Comparison of ENCODE assay signal across 8 cellular contexts in the genomic region with DNA sequence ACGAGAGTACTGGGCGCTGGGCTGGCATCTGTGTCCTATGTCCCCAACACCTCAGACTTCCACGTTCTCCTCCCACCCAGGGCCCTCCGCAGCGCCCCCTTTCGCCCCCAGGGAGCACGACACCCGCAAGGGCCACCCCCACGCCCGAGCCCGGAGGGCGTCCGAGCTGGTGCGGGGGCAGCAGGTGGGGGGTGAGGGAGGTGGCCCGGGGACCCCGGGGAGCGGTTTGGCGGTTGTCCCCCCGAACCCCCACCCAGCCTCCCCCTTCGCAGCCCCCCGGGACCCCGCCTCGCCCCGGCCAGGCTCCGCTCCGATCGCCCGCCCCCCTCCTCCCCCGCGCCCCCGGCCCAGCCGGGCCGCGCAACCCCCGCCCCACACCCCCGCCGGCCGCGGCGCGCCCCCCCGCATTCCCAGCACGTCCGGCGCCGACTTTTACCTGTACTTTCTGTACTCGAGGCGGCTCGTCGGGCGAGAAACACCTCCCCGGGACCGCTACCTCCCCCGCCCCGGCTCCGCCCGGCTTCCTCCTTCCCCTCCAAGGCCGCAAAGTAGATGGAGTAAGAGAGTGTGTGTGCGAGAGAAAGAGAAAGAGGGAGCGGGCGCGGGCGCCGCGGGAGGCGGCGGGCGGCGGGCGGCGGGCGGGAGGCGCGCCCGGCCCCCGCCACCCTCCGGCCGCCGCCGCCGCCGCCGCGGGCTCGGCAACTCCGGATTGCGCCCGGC. TPM values are rescaled to one million over a fixed set of nuclear protein-coding genes. Genes with fewer than 3 reads are reported as not detected.
DNase-seq lines count a peak whose midpoint lies in the region; ATAC-seq, FAIRE-seq and TF ChIP-seq lines count a peak whose summit lies in the region.

No MANE protein-coding gene starts in this region.

- H3K4me1 ChIP-seq in astrocyte (ENCODE audit: insufficient read depth, low read length) (peaks cover 10% of the 10 kb centered on the region), iPS-20b (ENCODE audit: insufficient read depth, low read length) (no peaks in the 10 kb centered on the region), PC-9 (replicated peaks; ENCODE audit: insufficient read depth) (no peaks in the 10 kb centered on the region)

- H3K27ac Mint-ChIP-seq in astrocyte (ENCODE audit: unreplicated experiment), result no peak overlapping the region

- POLR2A ChIA-PET in HEK293T (lab: Yijun Ruan, JAX) (no interaction called here), PC-9 (lab: Charles Lee; ENCODE audit: unreplicated experiment) (no interaction called here)

- H2AFZ ChIP-seq in SU-DHL-6 (ENCODE audit: low read depth, low read length, severe bottlenecking) (no peak overlapping the region), astrocyte (ENCODE audit: low read depth, low read length) (peak overlapping the region; percentile 13), PC-9 (no peak overlapping the region)

- no peak overlapping the region for H3K9ac ChIP-seq in SU-DHL-6 (ENCODE audit: low read length)
- H3K9ac ChIP-seq in astrocyte (ENCODE audit: low read length), result peak overlapping the region; percentile 40
- no peak overlapping the region for H3K9ac ChIP-seq in iPS-20b (ENCODE audit: low read depth, low read length)

- no TSS peak for BruUV-seq in PC-9 (replicated peaks; lab: Mats Ljungman, UMichigan)

- no peaks in the 10 kb centered on the region for H3K9me3 Mint-ChIP-seq in astrocyte (ENCODE audit: unreplicated experiment)

- no peaks in the 10 kb centered on the region for H3K36me3 ChIP-seq in SU-DHL-6 (ENCODE audit: low read length)
- no peaks in the 10 kb centered on the region for H3K36me3 ChIP-seq in astrocyte (ENCODE audit: insufficient read depth, low read length)
- H3K36me3 ChIP-seq in iPS-20b (ENCODE audit: insufficient read depth, low read depth, low read length), result no peaks in the 10 kb centered on the region
- H3K36me3 ChIP-seq in PC-9 (ENCODE audit: low read depth), result no peaks in the 10 kb centered on the region

- TF ChIP-seq CTCF in SU-DHL-6 (IDR thresholded peaks at IDR 0.05; ENCODE audit: insufficient read depth, low read length, poor library complexity, severe bottlenecking) (peak; percentile 34), astrocyte (IDR thresholded peaks at IDR 0.05; ENCODE audit: insufficient read depth, low read depth, low read length) (peak; percentile 26), PC-9 (conservative IDR thresholded peaks at IDR 0.05) (no peak)

- H4K20me1 ChIP-seq in SU-DHL-6 (ENCODE audit: low read depth, low read length), result no peaks in the 10 kb centered on the region
- H4K20me1 ChIP-seq in astrocyte (ENCODE audit: insufficient read depth, low read length), result no peaks in the 10 kb centered on the region
- H4K20me1 ChIP-seq in PC-9 (ENCODE audit: insufficient read depth), result no peaks in the 10 kb centered on the region

- no peak for FAIRE-seq in astrocyte (lab: Jason Lieb, UNC)

- peaks cover 6% of the 10 kb centered on the region for H3K36me3 Mint-ChIP-seq in astrocyte (ENCODE audit: low read depth, unreplicated experiment)

- H3K9me2 ChIP-seq in SU-DHL-6 (replicated peaks; ENCODE audit: insufficient read depth, low read length) (no peaks in the 10 kb centered on the region), PC-9 (ENCODE audit: insufficient read depth) (no peaks in the 10 kb centered on the region; the same call in none of the 2 replicates)

- H3K4me1 Mint-ChIP-seq in astrocyte (ENCODE audit: low read depth, unreplicated experiment), result peaks cover 7% of the 10 kb centered on the region

- DNase-seq in D341Med (ENCODE audit: low spot score) (peak; percentile 32), HEK293T (ENCODE audit: extremely low spot score) (peak; percentile 62), astrocyte (ENCODE audit: low read depth) (no peak), PC-9 (no peak)
- DNase-seq in stimulated activated CD4-positive, alpha-beta T cell treated with anti-CD3 and anti-CD28 coated beads, Interleukin-2, amount 100 ng/mL, for 4 hours (ENCODE audit: low read depth), result peak; percentile 43

- H3K9me3 ChIP-seq in SU-DHL-6 (ENCODE audit: insufficient read depth, low read length), result no peaks in the 10 kb centered on the region
- H3K9me3 ChIP-seq in astrocyte (ENCODE audit: insufficient read depth, low read depth, low read length), result no peaks in the 10 kb centered on the region
- no peaks in the 10 kb centered on the region for H3K9me3 ChIP-seq in iPS-20b (ENCODE audit: insufficient read depth, low read depth, low read length)
- H3K9me3 ChIP-seq in PC-9 (ENCODE audit: insufficient read depth, low read depth), result no peaks in the 10 kb centered on the region

- H3K27ac ChIP-seq in SU-DHL-6 (ENCODE audit: low read depth, low read length) (no peak overlapping the region), astrocyte (ENCODE audit: low read depth, low read length) (no peak overlapping the region), iPS-20b (ENCODE audit: low read length) (no peak overlapping the region), PC-9 (no peak overlapping the region)

- H3F3A ChIP-seq in SU-DHL-6 (ENCODE audit: insufficient read depth), result no peaks in the 10 kb centered on the region
- H3F3A ChIP-seq in PC-9 (ENCODE audit: insufficient read depth, low read depth), result no peaks in the 10 kb centered on the region

- H3K27me3 ChIP-seq in SU-DHL-6 (ENCODE audit: low read length) (no peaks in the 10 kb centered on the region), astrocyte (ENCODE audit: insufficient read depth, low read length) (no peaks in the 10 kb centered on the region), iPS-20b (ENCODE audit: insufficient read depth, low read length) (peaks cover 52% of the 10 kb centered on the region), PC-9 (ENCODE audit: insufficient read depth, low read depth) (no peaks in the 10 kb centered on the region)

- H3K27me3 Mint-ChIP-seq in astrocyte (ENCODE audit: low read depth, unreplicated experiment), result no peaks in the 10 kb centered on the region

- intact Hi-C loops in PC-9 (cut with micrococcal nuclease; ENCODE audit: unreplicated experiment), result no loop called here

- H3K4me2 ChIP-seq in SU-DHL-6 (ENCODE audit: low read depth, low read length, poor library complexity, severe bottlenecking) (peak overlapping the region; percentile 44), astrocyte (ENCODE audit: low read length) (peak overlapping the region; percentile 62), PC-9 (no peak overlapping the region)

- no peak for ATAC-seq in HG02852 (IDR thresholded peaks at IDR 0.05; ENCODE audit: unreplicated experiment)

- H3K4me3 ChIP-seq in SU-DHL-6 (ENCODE audit: insufficient read depth, low read length, poor library complexity, severe bottlenecking), result peak overlapping the region; percentile 34
- H3K4me3 ChIP-seq in astrocyte (ENCODE audit: insufficient read depth, low read depth, low read length), result peak overlapping the region; percentile 58
- peak overlapping the region; percentile 53; the same call in 1 of the 2 replicates for H3K4me3 ChIP-seq in iPS-20b (ENCODE audit: low read length)
- no peak overlapping the region for H3K4me3 ChIP-seq in PC-9

- CTCF ChIA-PET in HEK293T (lab: Yijun Ruan, JAX) (no interaction called here), PC-9 (lab: Charles Lee) (no interaction called here)

- H3K4me3 Mint-ChIP-seq in astrocyte (ENCODE audit: unreplicated experiment), result peak overlapping the region; percentile 85

- H3K79me2 ChIP-seq in SU-DHL-6 (ENCODE audit: insufficient read depth, low read length) (no peaks in the 10 kb centered on the region), astrocyte (ENCODE audit: insufficient read depth, low read length) (peaks cover 6% of the 10 kb centered on the region), PC-9 (ENCODE audit: low read depth) (no peaks in the 10 kb centered on the region)

TF ChIP-seq in HEK293T, 16 proteins besides CTCF, POLR2A, EP300 and RAD21:
- TF ChIP-seq SP1 (IDR thresholded peaks at IDR 0.05) (no peak), ARNT (IDR thresholded peaks at IDR 0.05) (no peak), HDGF (IDR thresholded peaks at IDR 0.05; ENCODE audit: borderline replicate concordance) (no peak), FOXK2 (IDR thresholded peaks at IDR 0.05) (no peak), LEF1 (IDR thresholded peaks at IDR 0.05; ENCODE audit: borderline replicate concordance) (no peak), PKNOX1 (IDR thresholded peaks at IDR 0.05) (no peak), TARDBP (IDR thresholded peaks at IDR 0.05) (no peak), ELF4 (IDR thresholded peaks at IDR 0.05) (no peak), L3MBTL2 (conservative IDR thresholded peaks at IDR 0.05) (no peak), FOXA1 (IDR thresholded peaks at IDR 0.05) (no peak), SUZ12 (IDR thresholded peaks at IDR 0.05) (no peak), BHLHE40 (IDR thresholded peaks at IDR 0.05; ENCODE audit: borderline replicate concordance) (no peak)

RNA-seq across cellular contexts. Expression of gene CDYL2, which starts 0.9 kb away (rescaled TPM):
- total RNA-seq in astrocyte (20.9 and 26.5 TPM in 2 replicates), PC-9 (2021) (0.68 and 3.3 TPM in 2 replicates)

Comparison
In these comparisons a context has a peak if more than half of its experiments do, and no peak if none do; other contexts are left out.
1. DNase-seq: peak in D341Med (single experiment), HEK293T (single experiment) and stimulated activated CD4-positive, alpha-beta T cell treated with anti-CD3 and anti-CD28 coated beads, Interleukin-2, amount 100 ng/mL, for 4 hours (single experiment); none in astrocyte (single experiment) and PC-9 (0 of 2).